Comparison of ENCODE assay signal across 27 cellular contexts in genomic region chr7:140667476-140667875, GRCh38. TPM values are rescaled to one million over a fixed set of nuclear protein-coding genes. Genes with fewer than 3 reads are reported as not detected.
"Had no signal": no experiment of that assay in that cellular context is flagged by ENCODE, and none has a peak within 500 bp of the region (broad histone marks: within the 10 kb centered on the region; RNA-seq: fewer than 3 reads in every experiment).

No MANE protein-coding gene starts in this region.

- ATAC-seq: activated CD4-positive, CD25-positive, alpha-beta regulatory T cell treated with anti-CD3 and anti-CD28 coated beads, Interleukin-2, amount 50 U/mL, for 24 hours; activated naive CD8-positive, alpha-beta T cell treated with anti-CD3 and anti-CD28 coated beads, Interleukin-2, amount 50 U/mL, for 24 hours; gastrocnemius medialis; pancreas; T-cell had no signal

- H3K4me3 ChIP-seq: gastrocnemius medialis, left ventricle myocardium inferior, lung, pancreas, right atrium auricular region, testis, upper lobe of left lung had no signal

- H3K27me3 ChIP-seq: gastrocnemius medialis, pancreas, right atrium auricular region, testis, upper lobe of left lung had no signal

- H3K9me3 ChIP-seq: gastrocnemius medialis, left ventricle myocardium inferior, pancreas, right atrium auricular region, testis, upper lobe of left lung had no signal

- DNase-seq: activated CD4-positive, alpha-beta T cell treated with anti-CD3 and anti-CD28 coated beads for 48 hours; activated CD4-positive, alpha-beta T cell treated with anti-CD3 and anti-CD28 coated beads, Interleukin-2, amount 50 U/mL, for 48 hours; activated CD8-positive, alpha-beta memory T cell treated with anti-CD3 and anti-CD28 coated beads, Interleukin-2, amount 50 U/mL, for 4 hours; activated naive CD8-positive, alpha-beta T cell treated with anti-CD3 and anti-CD28 coated beads, Interleukin-2, amount 50 U/mL, for 24 hours; activated T-cell treated with anti-CD3 and anti-CD28 coated beads, Interleukin-2, amount 50 U/mL, for 1 hour; amygdala; central memory CD4-positive, alpha-beta T cell; effector CD4-positive, alpha-beta T cell; erythroblast; gastrocnemius medialis; glutamatergic neuron; left ventricle myocardium inferior; stimulated activated CD4-positive, alpha-beta T cell treated with anti-CD3 and anti-CD28 coated beads, Interleukin-2, amount 100 ng/mL, for 48 hours; stimulated activated naive CD4-positive, alpha-beta T cell treated with Interleukin-2 at 50 U/mL for 16 hours; T-cell; testis; upper lobe of left lung; WERI-Rb-1 had no signal

- H3K4me1 ChIP-seq: pancreas, testis had no signal

- H3K36me3 ChIP-seq: gastrocnemius medialis, left ventricle myocardium inferior, pancreas, right atrium auricular region, upper lobe of left lung, WERI-Rb-1 had no signal

- H3K27me3 Mint-ChIP-seq: activated naive CD4-positive, alpha-beta T cell treated with anti-CD3 and anti-CD28 coated beads, Interleukin-2, amount 50 U/mL, for 24 hours; activated naive CD8-positive, alpha-beta T cell treated with anti-CD3 and anti-CD28 coated beads, Interleukin-2, amount 50 U/mL, for 24 hours had no signal

- H3K27ac Mint-ChIP-seq: activated naive CD4-positive, alpha-beta T cell treated with anti-CD3 and anti-CD28 coated beads, Interleukin-2, amount 50 U/mL, for 24 hours; activated naive CD8-positive, alpha-beta T cell treated with anti-CD3 and anti-CD28 coated beads, Interleukin-2, amount 50 U/mL, for 24 hours; activated T-helper 1 cell treated with anti-CD3 and anti-CD28 coated beads, Interleukin-12 subunit alpha, Interleukin-12 subunit beta, Interleukin-2, Interleukin-4 antibody, amounts not matched to agents 30 ng/mL and 10 ng/mL and 1 ng/mL, durations not matched to agents 14 hours and 24 hours and 36 hours; dendritic cell treated with granulocyte-macrophage colony-stimulating factor and Interleukin-4, amounts not matched to agents 40 ng/mL and 50 ng/mL, for 4 days; T-cell; T-helper 2 cell treated with Interferon-gamma antibody and Interleukin-4, amounts not matched to agents 5 μg/mL and 100 μg/mL, for 36 hours had no signal

- H3K4me3 Mint-ChIP-seq: activated naive CD4-positive, alpha-beta T cell treated with anti-CD3 and anti-CD28 coated beads, Interleukin-2, amount 50 U/mL, for 24 hours; activated naive CD8-positive, alpha-beta T cell treated with anti-CD3 and anti-CD28 coated beads, Interleukin-2, amount 50 U/mL, for 24 hours; activated T-helper 1 cell treated with anti-CD3 and anti-CD28 coated beads, Interleukin-12 subunit alpha, Interleukin-12 subunit beta, Interleukin-2, Interleukin-4 antibody, amounts not matched to agents 30 ng/mL and 10 ng/mL and 1 ng/mL, durations not matched to agents 14 hours and 24 hours and 36 hours; dendritic cell treated with granulocyte-macrophage colony-stimulating factor and Interleukin-4, amounts not matched to agents 40 ng/mL and 50 ng/mL, for 4 days; T-cell; T-helper 2 cell treated with Interferon-gamma antibody and Interleukin-4, amounts not matched to agents 5 μg/mL and 100 μg/mL, for 36 hours had no signal

- H3K27ac ChIP-seq: gastrocnemius medialis, left ventricle myocardium inferior, pancreas, right atrium auricular region, testis, upper lobe of left lung, WERI-Rb-1 had no signal

- H3K9me3 Mint-ChIP-seq: activated naive CD4-positive, alpha-beta T cell treated with anti-CD3 and anti-CD28 coated beads, Interleukin-2, amount 50 U/mL, for 24 hours; activated naive CD8-positive, alpha-beta T cell treated with anti-CD3 and anti-CD28 coated beads, Interleukin-2, amount 50 U/mL, for 24 hours; activated T-helper 1 cell treated with anti-CD3 and anti-CD28 coated beads, Interleukin-12 subunit alpha, Interleukin-12 subunit beta, Interleukin-2, Interleukin-4 antibody, amounts not matched to agents 30 ng/mL and 10 ng/mL and 1 ng/mL, durations not matched to agents 14 hours and 24 hours and 36 hours; dendritic cell treated with granulocyte-macrophage colony-stimulating factor and Interleukin-4, amounts not matched to agents 40 ng/mL and 50 ng/mL, for 4 days; T-cell; T-helper 2 cell treated with Interferon-gamma antibody and Interleukin-4, amounts not matched to agents 5 μg/mL and 100 μg/mL, for 36 hours had no signal

RNA-seq across cellular contexts. Expression of gene DENND2A, which starts 26.9 kb away (rescaled TPM):
- total RNA-seq: activated CD8-positive, alpha-beta memory T cell treated with anti-CD3 and anti-CD28 coated beads for 36 hours; activated T-helper 1 cell treated with anti-CD3 and anti-CD28 coated beads, Interleukin-12 subunit alpha, Interleukin-12 subunit beta, Interleukin-2, Interleukin-4 antibody, amounts not matched to agents 30 ng/mL and 10 ng/mL and 1 ng/mL, durations not matched to agents 14 hours and 24 hours and 36 hours had no signal
